2 cellular contexts compared by ENCODE assay signal in the genomic region with DNA sequence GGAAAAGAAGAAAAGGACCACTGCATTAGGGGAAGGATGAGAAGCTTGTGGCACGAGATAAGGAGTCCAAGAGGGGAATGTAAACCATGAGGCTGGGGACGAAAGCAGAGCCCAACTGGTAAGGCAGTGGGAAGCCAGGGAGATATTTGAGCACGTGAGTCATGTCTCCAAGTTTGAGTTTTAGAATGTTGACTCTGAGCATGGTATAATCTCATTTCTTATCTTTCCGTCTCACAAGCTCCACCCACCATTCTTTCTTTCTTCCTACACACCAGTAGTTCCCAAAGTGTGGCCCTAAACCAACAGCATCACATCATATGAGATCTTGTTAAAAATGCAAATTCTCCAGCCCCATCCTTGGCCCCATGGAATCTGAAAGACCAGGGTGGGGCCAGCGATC.
TF ChIP-seq lines count a peak whose summit lies in the region.

No MANE protein-coding gene starts in this region.

TF ChIP-seq in HepG2, 621 proteins besides CTCF, POLR2A, EP300 and RAD21:
- TF ChIP-seq ZBTB8A (CRISPR knock-in tag; IDR thresholded peaks at IDR 0.05; ENCODE audit: borderline replicate concordance, low read depth) (no peak), SOX6 (IDR thresholded peaks at IDR 0.05) (no peak), SOX6 (CRISPR knock-in tag; IDR thresholded peaks at IDR 0.05) (peak; percentile 31; the same call in 1 of the 2 replicates), FOSL2 (CRISPR knock-in tag; IDR thresholded peaks at IDR 0.05) (peak; percentile 53), SOX13 (IDR thresholded peaks at IDR 0.05) (no peak), SOX13 (CRISPR knock-in tag; conservative IDR thresholded peaks at IDR 0.05 in 1 of 2, IDR thresholded peaks at IDR 0.05 in 1 of 2) (peak in 1 of 2 experiments; percentile 62; a peak in 1 of 4 replicates), CREM (IDR thresholded peaks at IDR 0.05) (no peak), CREM (CRISPR knock-in tag; IDR thresholded peaks at IDR 0.05) (no peak)

TF ChIP-seq in endothelial cell of umbilical vein, 7 proteins besides CTCF, POLR2A, EP300 and RAD21:
- no peak for TF ChIP-seq MYC (IDR thresholded peaks at IDR 0.05; ENCODE audit: low read depth, low read length)
- TF ChIP-seq GATA2 (IDR thresholded peaks at IDR 0.05; ENCODE audit: insufficient read depth, insufficient read length, low read depth, low read length) = peak; percentile 61
